In the genomic region with DNA sequence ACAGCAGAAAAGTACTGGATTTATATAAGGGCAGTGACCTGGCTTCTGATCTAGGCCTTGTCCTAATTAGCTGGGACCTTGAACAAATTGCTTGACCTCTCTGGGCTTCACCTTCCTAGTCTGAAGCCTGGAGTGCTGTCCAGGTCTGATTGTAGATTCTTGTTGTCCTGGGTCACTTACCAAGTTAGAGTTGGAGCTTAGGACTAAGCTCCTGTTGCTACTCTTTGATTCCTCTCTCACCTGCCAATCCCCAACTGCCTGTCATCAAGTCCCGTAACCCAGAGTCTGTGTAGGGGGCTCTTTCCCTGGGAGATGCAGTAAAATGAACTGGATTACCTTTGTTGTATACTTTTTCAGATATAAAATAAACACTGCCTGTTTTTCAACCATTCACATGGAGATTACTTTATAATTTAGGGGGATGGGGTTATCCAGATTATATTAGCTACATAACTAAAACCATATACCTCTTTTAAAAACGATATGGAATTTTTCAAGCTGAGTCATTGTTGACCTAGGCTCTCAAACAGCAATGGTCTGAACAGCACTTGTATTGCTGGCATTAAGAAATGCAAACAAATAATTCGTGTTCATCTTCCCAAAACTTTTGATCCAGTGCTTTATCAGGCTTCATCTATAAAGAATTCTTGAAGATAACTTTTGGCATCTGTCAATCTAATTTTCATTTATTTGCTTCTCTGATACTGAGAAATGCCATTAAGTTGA, we compare ENCODE assay signal across 12 cellular contexts. TPM values are rescaled to one million over a fixed set of nuclear protein-coding genes. Genes with fewer than 3 reads are reported as not detected.
A peak's percentile ranks its signal among the peaks of the same experiment; 100 is the strongest.
DNase-seq lines count a peak whose midpoint lies in the region; ATAC-seq and TF ChIP-seq lines count a peak whose summit lies in the region.
"Had no signal": no experiment of that assay in that cellular context is flagged by ENCODE, and none has a peak within 500 bp of the region (broad histone marks: within the 10 kb centered on the region; RNA-seq: fewer than 3 reads in every experiment).

No MANE protein-coding gene starts in this region.

- no peaks in the 10 kb centered on the region for H3K9me3 ChIP-seq in gastrocnemius medialis

- DNase-seq in NCI-H510A treated with DMSO at 0.1 percent for 48 hours (lab: John Stamatoyannopoulos, UW), result peak; percentile 79
- no peak for DNase-seq in NCI-H510A (lab: John Stamatoyannopoulos, UW)
- peak; percentile 24 for DNase-seq in OCI-M1 (lab: John Stamatoyannopoulos, UW)
- peak; percentile 40 for DNase-seq in epithelial cell of esophagus (ENCODE audit: low read depth)
- DNase-seq in gastrocnemius medialis, result no peak
- DNase-seq in DMS 273 (lab: John Stamatoyannopoulos, UW; ENCODE audit: unreplicated experiment), result no peak
- no peak for DNase-seq in Kasumi-1 (lab: John Stamatoyannopoulos, UW)
- DNase-seq: activated CD8-positive, alpha-beta memory T cell treated with anti-CD3 and anti-CD28 coated beads, Interleukin-2, amount 10 ng/mL, durations not matched to agents 7 days and 5 days; cortex of kidney; NCI-H1092 treated with DMSO at 0.1 percent for 48 hours; SIG-M5 had no signal

- peak overlapping the region; percentile 32 to 60 (median 54) for H3K27ac ChIP-seq in gastrocnemius medialis

- peaks cover 62 to 69% of the 10 kb centered on the region in 2 donors for H3K4me1 ChIP-seq in gastrocnemius medialis

- H3K27me3 ChIP-seq in gastrocnemius medialis, result no peaks in the 10 kb centered on the region

- TF ChIP-seq POLR2A in gastrocnemius medialis (IDR thresholded peaks at IDR 0.05), result no peak

- no peak overlapping the region for H3K4me3 ChIP-seq in epithelial cell of esophagus (ENCODE audit: low read length)
- H3K4me3 ChIP-seq in gastrocnemius medialis, result no peak overlapping the region

- peak in 1 of 2 donors; percentile 29 for ATAC-seq in gastrocnemius medialis
- ATAC-seq in GM18873 (IDR thresholded peaks at IDR 0.05; ENCODE audit: low FRiP score, unreplicated experiment), result no peak
- ATAC-seq: activated CD8-positive, alpha-beta memory T cell treated with anti-CD3 and anti-CD28 coated beads, Interleukin-2, amount 10 ng/mL, durations not matched to agents 7 days and 5 days had no signal

- in situ Hi-C loops in gastrocnemius medialis (cut with MboI; ENCODE audit: low sequenced_read_pairs in 4 of 4), result no loop called here

- intact Hi-C loops in gastrocnemius medialis (cut with DNase I; ENCODE audit: low total_unique reads), result no loop called here

- no peaks in the 10 kb centered on the region for H3K36me3 ChIP-seq in gastrocnemius medialis

- TF ChIP-seq CTCF in epithelial cell of esophagus (IDR thresholded peaks at IDR 0.05; ENCODE audit: insufficient read depth, low read depth, low read length, missing control alignments) (no peak), gastrocnemius medialis (IDR thresholded peaks at IDR 0.05 in 4 of 5, conservative IDR thresholded peaks at IDR 0.05 in 1 of 5) (no peak)

RNA-seq across cellular contexts. Expression of a gene that starts 5.8 kb away (rescaled TPM):
- total RNA-seq in gastrocnemius medialis, result 10 to 100 TPM; 16.1 to 43.6 (median 32.7) TPM

RNA-seq across cellular contexts. Expression of a gene that starts 15.9 kb away (rescaled TPM):
- 10 to 100 TPM; 42.7 to 94.1 (median 64.9) TPM for total RNA-seq in gastrocnemius medialis

Comparison
In these comparisons a context has a peak if more than half of its experiments do, and no peak if none do; other contexts are left out.
1. DNase-seq: peak in NCI-H510A treated with DMSO at 0.1 percent for 48 hours (single experiment), OCI-M1 (single experiment) and epithelial cell of esophagus (single experiment); none in NCI-H510A (single experiment), gastrocnemius medialis (0 of 2), DMS 273 (single experiment) and Kasumi-1 (0 of 2).